Comparison of ENCODE assay signal across 17 cellular contexts in genomic region chr10:30115391-30116253, GRCh38. TPM values are rescaled to one million over a fixed set of nuclear protein-coding genes. Genes with fewer than 3 reads are reported as not detected.
DNase-seq lines count a peak whose midpoint lies in the region; ATAC-seq, FAIRE-seq and TF ChIP-seq lines count a peak whose summit lies in the region.
"Had no signal": no experiment of that assay in that cellular context is flagged by ENCODE, and none has a peak within 500 bp of the region (broad histone marks: within the 10 kb centered on the region; RNA-seq: fewer than 3 reads in every experiment).

No MANE protein-coding gene starts in this region.

- CTCF ChIA-PET in HEK293 (lab: Yijun Ruan, JAX) = interaction anchor here (1.0 kb wide), 1 partner anchor 126 kb away, joined by 3 read pairs; no protein-coding TSS in a partner anchor

- POLR2A ChIA-PET in HEK293 (lab: Yijun Ruan, JAX) = interaction anchor here (0.6 kb wide), 1 partner anchor 101 kb away, joined by 3 read pairs; no protein-coding TSS in a partner anchor

- DNase-seq in ascending aorta (ENCODE audit: low spot score in 2 of 2) (no peak), putamen (ENCODE audit: low spot score) (peak; percentile 64), kidney (no peak), kidney glomerular epithelial cell (lab: John Stamatoyannopoulos, UW) (no peak)
- DNase-seq: Calu3; effector CD8-positive, alpha-beta T cell; foreskin melanocyte; MV-4-11; naive thymus-derived CD4-positive, alpha-beta T cell; small intestine; stimulated activated naive CD8-positive, alpha-beta T cell treated with anti-CD3 and anti-CD28 coated beads, Interleukin-15, amount 100 ng/mL, for 72 hours had no signal

- ATAC-seq in GM18909 (IDR thresholded peaks at IDR 0.05; ENCODE audit: poor library complexity, unreplicated experiment) (no peak), GM18502 (IDR thresholded peaks at IDR 0.05; ENCODE audit: poor library complexity, unreplicated experiment) (no peak)
- ATAC-seq: naive thymus-derived CD4-positive, alpha-beta T cell; stimulated activated naive CD8-positive, alpha-beta T cell treated with anti-CD3 and anti-CD28 coated beads, Interleukin-15, amount 100 ng/mL, for 72 hours had no signal

- H3K9me3 ChIP-seq in HEK293 (ENCODE audit: control insufficient read depth, insufficient read depth, low read depth, low read length) = no peaks in the 10 kb centered on the region
- H3K9me3 ChIP-seq in ascending aorta = no peaks in the 10 kb centered on the region
- H3K9me3 ChIP-seq in iPS-20b (ENCODE audit: insufficient read depth, low read depth, low read length) = no peaks in the 10 kb centered on the region
- peaks cover 0 to 3% of the 10 kb centered on the region in 2 donors for H3K9me3 ChIP-seq in kidney (ENCODE audit: control insufficient read depth in 1 of 2, low read length in 2 of 2)

- no peak overlapping the region for H3K4me3 ChIP-seq in HEK293 (ENCODE audit: low read depth, low read length)
- peak overlapping the region; percentile 7 to 45 for H3K4me3 ChIP-seq in ascending aorta
- peak overlapping the region; percentile 41; the same call in 1 of the 2 replicates for H3K4me3 ChIP-seq in iPS-20b (ENCODE audit: low read length)
- H3K4me3 ChIP-seq in kidney (ENCODE audit: low read length in 2 of 2) = no peak overlapping the region

- no peaks in the 10 kb centered on the region for H3K4me1 ChIP-seq in HEK293 (ENCODE audit: control insufficient read depth, insufficient read depth, low read length)
- peaks cover 0 to 8% of the 10 kb centered on the region in 2 donors for H3K4me1 ChIP-seq in ascending aorta
- peaks cover 5% of the 10 kb centered on the region; the same call in 1 of the 2 replicates for H3K4me1 ChIP-seq in iPS-20b (ENCODE audit: insufficient read depth, low read length)
- no peaks in the 10 kb centered on the region for H3K4me1 ChIP-seq in kidney (ENCODE audit: control insufficient read depth in 1 of 2, insufficient read depth in 1 of 2, low read depth in 1 of 2, low read length in 2 of 2)

- intact Hi-C loops in ascending aorta (cut with DNase I) = no loop called here
- intact Hi-C loops in kidney (cut with DNase I) = no loop called here

- H3K9ac ChIP-seq in iPS-20b (ENCODE audit: low read depth, low read length) (peak overlapping the region; percentile 43; the same call in 1 of the 2 replicates), kidney (ENCODE audit: low read length in 2 of 2) (no peak overlapping the region)

- TF ChIP-seq CTCF in HEK293 (tag by site-specific recombination; IDR thresholded peaks at IDR 0.05) (no peak), ascending aorta (IDR thresholded peaks at IDR 0.05) (no peak), kidney (IDR thresholded peaks at IDR 0.05; ENCODE audit: borderline replicate concordance, extremely low read depth, insufficient read depth) (no peak)

- H3K27ac ChIP-seq in HEK293 (ENCODE audit: extremely low read depth, low read depth, low read length) = no peak overlapping the region
- H3K27ac ChIP-seq in ascending aorta = no peak overlapping the region
- H3K27ac ChIP-seq in iPS-20b (ENCODE audit: low read length) = no peak overlapping the region
- no peak overlapping the region for H3K27ac ChIP-seq in kidney (ENCODE audit: low read depth in 2 of 2, low read length in 2 of 2)
- H3K27ac ChIP-seq: VCaP had no signal

- H3K27me3 ChIP-seq in ascending aorta (no peaks in the 10 kb centered on the region), iPS-20b (ENCODE audit: insufficient read depth, low read length) (no peaks in the 10 kb centered on the region)

- no peaks in the 10 kb centered on the region for H3K36me3 ChIP-seq in HEK293 (ENCODE audit: control insufficient read depth in 2 of 2, insufficient read depth in 1 of 2, low read length in 2 of 2)
- H3K36me3 ChIP-seq in ascending aorta = no peaks in the 10 kb centered on the region
- no peaks in the 10 kb centered on the region for H3K36me3 ChIP-seq in iPS-20b (ENCODE audit: insufficient read depth, low read depth, low read length)
- H3K36me3 ChIP-seq in kidney (ENCODE audit: control insufficient read depth in 1 of 2, insufficient read depth in 2 of 2, low read length in 2 of 2) = no peaks in the 10 kb centered on the region

- FAIRE-seq in kidney (lab: Jason Lieb, UNC) = no peak
- FAIRE-seq: GM19239, small intestine had no signal

TF ChIP-seq in HEK293, 187 proteins besides CTCF, POLR2A, EP300 and RAD21:
- no peak for TF ChIP-seq AEBP2 (tag by site-specific recombination; IDR thresholded peaks at IDR 0.05; ENCODE audit: borderline replicate concordance)
- TF ChIP-seq PRDM1 (tag by site-specific recombination; IDR thresholded peaks at IDR 0.05) = 0 out of 2 replicates have a peak, but pooled peaks have one; percentile 23
- TF ChIP-seq ELK4 (IDR thresholded peaks at IDR 0.05; ENCODE audit: borderline replicate concordance, low read depth, low read length) = no peak
- no peak for TF ChIP-seq KLF10 (tag by site-specific recombination; IDR thresholded peaks at IDR 0.05)

RNA-seq across cellular contexts. Expression of gene JCAD, which starts 56.2 kb away (rescaled TPM):
- 82.8 TPM for total RNA-seq in ascending aorta
- total RNA-seq in kidney = 27.1 TPM
- polyA plus RNA-seq in kidney (ENCODE audit: insufficient read depth, low read depth, low replicate concordance) = 15.7 TPM
- polyA plus RNA-seq: naive thymus-derived CD4-positive, alpha-beta T cell had no signal

Comparison
In these comparisons a context has a peak if more than half of its experiments do, and no peak if none do; other contexts are left out.
1. H3K4me3 ChIP-seq: peak in ascending aorta (2 of 2) and iPS-20b (single experiment); none in HEK293 (single experiment) and kidney (0 of 2).